Comparison of ENCODE assay signal across 15 cellular contexts in genomic region chr19:4334929-4335833, GRCh38. TPM values are rescaled to one million over a fixed set of nuclear protein-coding genes. Genes with fewer than 3 reads are reported as not detected.
"Had no signal": no experiment of that assay in that cellular context is flagged by ENCODE, and none has a peak within 500 bp of the region (broad histone marks: within the 10 kb centered on the region; RNA-seq: fewer than 3 reads in every experiment).

No MANE protein-coding gene starts in this region.

- H3K4me2 ChIP-seq: hepatocyte had no signal

- H3K4me3 ChIP-seq: hepatocyte, skin epidermis, transverse colon had no signal

- H2AFZ ChIP-seq: hepatocyte had no signal

- H3K36me3 ChIP-seq: neutrophil, transverse colon had no signal

- H3K27ac ChIP-seq: hepatocyte, neutrophil, skin epidermis, transverse colon had no signal

- H3K4me3 Mint-ChIP-seq: activated B cell treated with CpG ODN at 0.5 μM for 24 hours; activated CD4-positive, alpha-beta T cell treated with anti-CD3 and anti-CD28 coated beads, Interleukin-2, amount 10 ng/mL, durations not matched to agents 24 days and 14 days; dendritic cell treated with granulocyte-macrophage colony-stimulating factor and Interleukin-4, amounts not matched to agents 40 ng/mL and 50 ng/mL, for 4 days; effector memory CD8-positive, alpha-beta T cell had no signal

- DNase-seq: activated B cell treated with CpG ODN at 0.5 μM for 24 hours; activated CD4-positive, alpha-beta T cell treated with anti-CD3 and anti-CD28 coated beads, Interleukin-2, amount 10 ng/mL, durations not matched to agents 24 days and 14 days; activated naive CD4-positive, alpha-beta T cell treated with anti-CD3 and anti-CD28 coated beads, Interleukin-2, amount 50 U/mL, for 16 hours; amygdala; effector memory CD8-positive, alpha-beta T cell; T-helper 2 cell; transverse colon had no signal

- H3K27ac Mint-ChIP-seq: activated B cell treated with CpG ODN at 0.5 μM for 24 hours; activated CD4-positive, alpha-beta T cell treated with anti-CD3 and anti-CD28 coated beads, Interleukin-2, amount 10 ng/mL, durations not matched to agents 24 days and 14 days; dendritic cell treated with granulocyte-macrophage colony-stimulating factor and Interleukin-4, amounts not matched to agents 40 ng/mL and 50 ng/mL, for 4 days; effector memory CD8-positive, alpha-beta T cell had no signal

- ATAC-seq: effector memory CD8-positive, alpha-beta T cell had no signal

- H3K9me3 Mint-ChIP-seq: activated B cell treated with CpG ODN at 0.5 μM for 24 hours had no signal

- H3K9me3 ChIP-seq: neutrophil, transverse colon had no signal

- H3K27me3 Mint-ChIP-seq: activated B cell treated with CpG ODN at 0.5 μM for 24 hours; activated CD4-positive, alpha-beta T cell treated with anti-CD3 and anti-CD28 coated beads, Interleukin-2, amount 10 ng/mL, durations not matched to agents 24 days and 14 days; brain; effector memory CD8-positive, alpha-beta T cell had no signal

- H3K27me3 ChIP-seq: hepatocyte, transverse colon had no signal

RNA-seq across cellular contexts. Expression of gene TMIGD2, which starts 33.0 kb away (rescaled TPM):
- total RNA-seq: activated B cell treated with CpG ODN at 0.5 μM for 24 hours, epithelial cell of proximal tubule, hepatocyte, kidney epithelial cell, lower leg skin had no signal
- polyA plus RNA-seq: hepatocyte had no signal

RNA-seq across cellular contexts. Expression of gene SHD, which starts 56.1 kb away (rescaled TPM):
- total RNA-seq: activated B cell treated with CpG ODN at 0.5 μM for 24 hours; activated CD4-positive, alpha-beta T cell treated with anti-CD3 and anti-CD28 coated beads, Interleukin-2, amount 10 ng/mL, durations not matched to agents 24 days and 14 days; epithelial cell of proximal tubule; hepatocyte; kidney epithelial cell; lower leg skin had no signal
